13 cellular contexts compared by ENCODE assay signal in the genomic region with DNA sequence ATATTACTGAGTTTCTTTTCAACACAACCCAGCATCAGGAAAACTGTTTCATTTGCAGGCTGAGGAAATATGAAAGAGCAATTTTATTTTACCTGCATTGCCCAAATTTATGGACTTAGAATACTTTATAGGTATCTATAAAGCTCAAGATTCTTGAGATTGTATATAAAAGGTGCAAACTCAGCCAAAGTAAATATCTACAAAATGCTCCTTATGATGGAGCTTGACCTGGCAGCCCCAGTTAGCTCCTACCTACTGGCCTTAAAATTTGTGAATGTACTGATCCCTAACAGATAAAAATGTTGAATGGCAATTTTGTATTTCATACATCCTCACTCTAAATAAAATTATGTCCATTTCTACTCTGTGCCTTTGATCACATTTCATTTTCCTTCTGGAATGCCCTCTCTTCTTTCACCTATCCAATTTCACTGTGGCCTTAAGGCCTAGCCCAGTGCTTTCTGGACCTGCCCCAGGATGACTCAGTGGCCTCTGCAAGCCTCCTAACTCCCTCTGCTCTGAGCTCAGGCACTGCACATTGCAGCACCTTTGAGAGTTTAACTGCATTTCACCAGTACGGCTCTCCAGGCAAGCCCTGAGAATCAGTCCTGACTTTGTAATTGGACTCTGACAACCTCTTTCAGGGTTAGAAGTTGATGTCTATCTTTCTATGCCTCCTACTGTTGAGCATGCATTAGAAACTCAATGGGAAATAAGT.
DNase-seq lines count a peak whose midpoint lies in the region; TF ChIP-seq lines count a peak whose summit lies in the region.
"Had no signal": no experiment of that assay in that cellular context is flagged by ENCODE, and none has a peak within 500 bp of the region (broad histone marks: within the 10 kb centered on the region; RNA-seq: fewer than 3 reads in every experiment).

No MANE protein-coding gene starts in this region.

- peak overlapping the region; percentile 63 for H3K4me2 ChIP-seq in PC-9

- intact Hi-C loops in PC-9 (cut with micrococcal nuclease; ENCODE audit: unreplicated experiment), result loop anchor here (2.0 to 5.0 kb wide), 3 partner anchors 24 to 168 kb away; no protein-coding TSS in a partner anchor

- H4K20me1 ChIP-seq in PC-9 (ENCODE audit: insufficient read depth), result no peaks in the 10 kb centered on the region

- peaks cover 32% of the 10 kb centered on the region for H3K36me3 Mint-ChIP-seq in nephron progenitor cell (ENCODE audit: low read depth)
- H3K36me3 Mint-ChIP-seq: naive thymus-derived CD4-positive, alpha-beta T cell had no signal

- no peaks in the 10 kb centered on the region for H3K27me3 Mint-ChIP-seq in nephron progenitor cell (ENCODE audit: low read depth, poor library complexity)

- H3K4me1 ChIP-seq in PC-9 (replicated peaks; ENCODE audit: insufficient read depth) (peaks cover 37% of the 10 kb centered on the region), esophagus (ENCODE audit: control insufficient read depth in 2 of 2, insufficient read depth in 2 of 2, low read length in 1 of 2) (peaks cover 0 to 4% of the 10 kb centered on the region in 2 donors)

- no peak overlapping the region for H3K4me3 Mint-ChIP-seq in nephron progenitor cell
- H3K4me3 Mint-ChIP-seq: CD4-positive, alpha-beta T cell; naive thymus-derived CD4-positive, alpha-beta T cell had no signal

- H3K27me3 ChIP-seq in PC-9 (ENCODE audit: insufficient read depth, low read depth), result no peaks in the 10 kb centered on the region
- no peaks in the 10 kb centered on the region for H3K27me3 ChIP-seq in esophagus (ENCODE audit: control insufficient read depth in 1 of 2, insufficient read depth in 2 of 2, low read length in 2 of 2)

- CTCF ChIA-PET in PC-9 (lab: Charles Lee), result no interaction called here

- no peaks in the 10 kb centered on the region for H3K79me2 ChIP-seq in PC-9 (ENCODE audit: low read depth)

- H3K9me3 ChIP-seq in PC-9 (ENCODE audit: insufficient read depth, low read depth) (no peaks in the 10 kb centered on the region), esophagus (ENCODE audit: control insufficient read depth in 2 of 2, insufficient read depth in 1 of 2, low read depth in 1 of 2, low read length in 1 of 2) (no peaks in the 10 kb centered on the region)

- H2AFZ ChIP-seq in PC-9, result no peak overlapping the region

- DNase-seq in AG20443 (ENCODE audit: low spot score) (peak; percentile 85), PC-9 (peak; percentile 70 to 77), nephron progenitor cell (no peak), DMS114 treated with DMSO at 0.1 percent for 48 hours (lab: John Stamatoyannopoulos, UW; ENCODE audit: unreplicated experiment) (no peak), NCI-H2171 treated with DMSO at 0.1 percent for 48 hours (lab: John Stamatoyannopoulos, UW) (no peak), GM13977 (ENCODE audit: low spot score) (no peak), CD1c-positive myeloid dendritic cell (ENCODE audit: extremely low spot score) (no peak)
- DNase-seq: activated CD8-positive, alpha-beta memory T cell treated with anti-CD3 and anti-CD28 coated beads, Interleukin-2, amount 50 U/mL, for 48 hours; CD4-positive, alpha-beta T cell; effector memory CD4-positive, alpha-beta T cell; naive thymus-derived CD4-positive, alpha-beta T cell; SHP77 treated with DMSO at 0.1 percent for 48 hours had no signal

- no peaks in the 10 kb centered on the region; the same call in 1 of the 2 replicates for H3K9me2 ChIP-seq in PC-9 (ENCODE audit: insufficient read depth)

- POLR2A ChIA-PET in PC-9 (lab: Charles Lee; ENCODE audit: unreplicated experiment), result interaction anchor here (0.5 to 0.7 kb wide), 4 partner anchors 16 to 775 kb away, joined by 3 to 5 read pairs (median 4); no protein-coding TSS in a partner anchor

- in situ Hi-C loops in GM13977 (cut with MboI; ENCODE audit: low pct_unique_long_range_greater_than_20kb, low sequenced_read_pairs, unreplicated experiment), result no loop called here

- H3K27ac ChIP-seq in PC-9 (peak overlapping the region; percentile 69), esophagus (ENCODE audit: low read depth in 2 of 2, low read length in 1 of 2) (peak overlapping the region; percentile 55 to 65)

- H3F3A ChIP-seq in PC-9 (ENCODE audit: insufficient read depth, low read depth), result peaks cover 35% of the 10 kb centered on the region

- H3K36me3 ChIP-seq in PC-9 (ENCODE audit: low read depth) (no peaks in the 10 kb centered on the region), esophagus (ENCODE audit: control insufficient read depth in 2 of 2, insufficient read depth in 2 of 2, low read length in 1 of 2) (no peaks in the 10 kb centered on the region)

- no TSS peak for BruUV-seq in PC-9 (replicated peaks; lab: Mats Ljungman, UMichigan)

- H3K4me3 ChIP-seq in PC-9, result 0 out of 2 replicates have a peak overlapping the region, but pooled peaks have one; percentile 1
- no peak overlapping the region for H3K4me3 ChIP-seq in esophagus (ENCODE audit: low read depth in 1 of 2, low read length in 2 of 2)

- H3K4me1 Mint-ChIP-seq in nephron progenitor cell, result no peaks in the 10 kb centered on the region
- H3K4me1 Mint-ChIP-seq: naive thymus-derived CD4-positive, alpha-beta T cell had no signal

- no peaks in the 10 kb centered on the region for H3K9me3 Mint-ChIP-seq in nephron progenitor cell
- H3K9me3 Mint-ChIP-seq: CD4-positive, alpha-beta T cell; naive thymus-derived CD4-positive, alpha-beta T cell had no signal

- TF ChIP-seq CTCF in PC-9 (conservative IDR thresholded peaks at IDR 0.05) (no peak), nephron progenitor cell (IDR thresholded peaks at IDR 0.05) (no peak), GM13977 (IDR thresholded peaks at IDR 0.05; ENCODE audit: extremely low read depth, insufficient read depth, missing control alignments) (no peak)

- peak overlapping the region; percentile 15 for H3K27ac Mint-ChIP-seq in nephron progenitor cell
- H3K27ac Mint-ChIP-seq: CD4-positive, alpha-beta T cell; naive thymus-derived CD4-positive, alpha-beta T cell had no signal

- WGBS in esophagus, 2 donors, result 51 to 67% methylated on average over 1 of the region's 1 CpG

Comparison
In these comparisons a context has a peak if more than half of its experiments do, and no peak if none do; other contexts are left out.
1. DNase-seq: peak in AG20443 (single experiment) and PC-9 (2 of 2); none in nephron progenitor cell (single experiment), DMS114 treated with DMSO at 0.1 percent for 48 hours (single experiment), NCI-H2171 treated with DMSO at 0.1 percent for 48 hours (single experiment), GM13977 (single experiment) and CD1c-positive myeloid dendritic cell (single experiment).